ENCODE assay signal across 17 cellular contexts in the genomic region with DNA sequence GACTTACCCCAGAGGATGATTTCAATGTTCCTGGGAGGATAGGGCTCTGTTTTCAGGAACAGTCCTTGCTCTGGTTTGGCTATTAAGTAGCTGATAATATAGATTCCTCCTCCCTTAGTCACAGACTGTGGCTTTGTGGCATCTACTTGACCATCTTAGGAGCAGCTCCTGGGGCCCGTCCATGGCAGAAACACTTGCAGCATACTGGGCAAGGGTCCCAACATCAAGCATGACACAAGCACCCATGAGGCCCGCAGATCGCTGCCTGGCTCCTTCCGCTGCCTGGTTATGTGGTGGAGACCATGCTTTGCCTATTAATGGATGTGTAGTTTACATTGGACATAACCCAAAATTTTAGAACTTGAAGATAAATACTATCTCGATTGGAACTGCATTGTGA.
DNase-seq lines count a peak whose midpoint lies in the region; ATAC-seq and TF ChIP-seq lines count a peak whose summit lies in the region.
"Had no signal": no experiment of that assay in that cellular context is flagged by ENCODE, and none has a peak within 500 bp of the region (broad histone marks: within the 10 kb centered on the region; RNA-seq: fewer than 3 reads in every experiment).

No MANE protein-coding gene starts in this region.

- no peaks in the 10 kb centered on the region for H3F3A ChIP-seq in smooth muscle cell (ENCODE audit: low read depth)

- 74% methylated on average over 5 of the region's 5 CpGs for WGBS in smooth muscle cell (ENCODE audit: low lambda C conversion rate)
- 3 to 11% methylated on average over 5 of the region's 5 CpGs for WGBS in aorta, 2 donors

- no peaks in the 10 kb centered on the region for H3K27me3 ChIP-seq in right atrium auricular region
- no peaks in the 10 kb centered on the region for H3K27me3 ChIP-seq in smooth muscle cell (ENCODE audit: low read depth)
- no peaks in the 10 kb centered on the region for H3K27me3 ChIP-seq in aorta (ENCODE audit: control insufficient read depth in 1 of 2, insufficient read depth in 2 of 2, low read length in 1 of 2)
- H3K27me3 ChIP-seq: BLaER1 had no signal

- ATAC-seq in left cardiac atrium (peak in 1 of 2 donors; percentile 38), aorta (ENCODE audit: low FRiP score) (peak; percentile 70), GM21367 (IDR thresholded peaks at IDR 0.05; ENCODE audit: unreplicated experiment) (no peak)
- ATAC-seq: K562 had no signal

- DNase-seq in left cardiac atrium, result peak; percentile 41
- DNase-seq in right atrium auricular region (ENCODE audit: low spot score), result no peak
- peak; percentile 48 for DNase-seq in astrocyte of the hippocampus (ENCODE audit: low read depth, low spot score)
- no peak for DNase-seq in smooth muscle cell (lab: John Stamatoyannopoulos, UW; ENCODE audit: unreplicated experiment)
- DNase-seq in aorta, result peak in 1 of 2 donors; percentile 75
- no peak for DNase-seq in Kasumi-1 (lab: John Stamatoyannopoulos, UW)
- no peak for DNase-seq in DMS153 (lab: John Stamatoyannopoulos, UW)
- DNase-seq: 8988T; CD4-positive, alpha-beta memory T cell; GDM1; GM23248; HCEC 1CT; IMR-90 had no signal

- H3K9me3 ChIP-seq in right atrium auricular region (no peaks in the 10 kb centered on the region), smooth muscle cell (replicated peaks; ENCODE audit: low read depth) (no peaks in the 10 kb centered on the region), aorta (ENCODE audit: control insufficient read depth, low read length) (no peaks in the 10 kb centered on the region)
- H3K9me3 ChIP-seq: BLaER1 had no signal

- TF ChIP-seq CTCF in right atrium auricular region (IDR thresholded peaks at IDR 0.05), result no peak
- TF ChIP-seq CTCF in smooth muscle cell (IDR thresholded peaks at IDR 0.05; ENCODE audit: borderline replicate concordance, insufficient read depth, poor library complexity, severe bottlenecking), result no peak

- no peak overlapping the region for H3K27ac ChIP-seq in right atrium auricular region
- H3K27ac ChIP-seq in smooth muscle cell (ENCODE audit: low read depth), result no peak overlapping the region
- peak overlapping the region in 1 of 2 donors; percentile 50 for H3K27ac ChIP-seq in aorta (ENCODE audit: low read depth in 1 of 2, low read length in 2 of 2)
- H3K27ac ChIP-seq: BLaER1, GM23248, HL-60 had no signal

- H3K4me1 ChIP-seq in right atrium auricular region, result no peaks in the 10 kb centered on the region
- peaks cover 6% of the 10 kb centered on the region for H3K4me1 ChIP-seq in smooth muscle cell (ENCODE audit: low read depth)
- H3K4me1 ChIP-seq in aorta (ENCODE audit: control insufficient read depth in 1 of 2, insufficient read depth in 2 of 2, low read length in 2 of 2), result no peaks in the 10 kb centered on the region
- H3K4me1 ChIP-seq: BLaER1 had no signal

- H4K20me1 ChIP-seq in smooth muscle cell (ENCODE audit: low read depth), result no peaks in the 10 kb centered on the region
- H4K20me1 ChIP-seq: BLaER1 had no signal

- H2AFZ ChIP-seq in smooth muscle cell (ENCODE audit: low read depth), result no peak overlapping the region
- H2AFZ ChIP-seq: GM23248 had no signal

- no peak overlapping the region for H3K4me3 ChIP-seq in right atrium auricular region
- no peak overlapping the region for H3K4me3 ChIP-seq in smooth muscle cell
- no peak overlapping the region for H3K4me3 ChIP-seq in aorta (ENCODE audit: low read length in 2 of 2)
- H3K4me3 ChIP-seq: BLaER1, GM23248, K562 had no signal

- no peaks in the 10 kb centered on the region for H3K79me2 ChIP-seq in smooth muscle cell (ENCODE audit: low read depth)

- intact Hi-C loops in left cardiac atrium (cut with DNase I), result no loop called here
- intact Hi-C loops in aorta (cut with DNase I), result loop anchor here (5.0 kb wide), 1 partner anchor 45 kb away; no protein-coding TSS in a partner anchor

- no peak overlapping the region for H3K9ac ChIP-seq in smooth muscle cell (ENCODE audit: low read depth)
- H3K9ac ChIP-seq: BLaER1, GM23248 had no signal

- peak overlapping the region; percentile 10 for H3K4me2 ChIP-seq in smooth muscle cell
- H3K4me2 ChIP-seq: BLaER1 had no signal

- H3K36me3 ChIP-seq in right atrium auricular region (no peaks in the 10 kb centered on the region), smooth muscle cell (ENCODE audit: low read depth) (no peaks in the 10 kb centered on the region), aorta (ENCODE audit: control insufficient read depth in 1 of 2, insufficient read depth in 2 of 2, low read length in 1 of 2) (no peaks in the 10 kb centered on the region)
- H3K36me3 ChIP-seq: BLaER1 had no signal

Comparison
In these comparisons a context has a peak if more than half of its experiments do, and no peak if none do; other contexts are left out.
1. DNase-seq: peak in left cardiac atrium (single experiment) and astrocyte of the hippocampus (single experiment); none in right atrium auricular region (single experiment), smooth muscle cell (single experiment), Kasumi-1 (0 of 2) and DMS153 (single experiment).
2. intact Hi-C loops: an anchor here in aorta (5.0 kb wide); none called in left cardiac atrium.